Comparison of ENCODE assay signal across 8 cellular contexts in the genomic region with DNA sequence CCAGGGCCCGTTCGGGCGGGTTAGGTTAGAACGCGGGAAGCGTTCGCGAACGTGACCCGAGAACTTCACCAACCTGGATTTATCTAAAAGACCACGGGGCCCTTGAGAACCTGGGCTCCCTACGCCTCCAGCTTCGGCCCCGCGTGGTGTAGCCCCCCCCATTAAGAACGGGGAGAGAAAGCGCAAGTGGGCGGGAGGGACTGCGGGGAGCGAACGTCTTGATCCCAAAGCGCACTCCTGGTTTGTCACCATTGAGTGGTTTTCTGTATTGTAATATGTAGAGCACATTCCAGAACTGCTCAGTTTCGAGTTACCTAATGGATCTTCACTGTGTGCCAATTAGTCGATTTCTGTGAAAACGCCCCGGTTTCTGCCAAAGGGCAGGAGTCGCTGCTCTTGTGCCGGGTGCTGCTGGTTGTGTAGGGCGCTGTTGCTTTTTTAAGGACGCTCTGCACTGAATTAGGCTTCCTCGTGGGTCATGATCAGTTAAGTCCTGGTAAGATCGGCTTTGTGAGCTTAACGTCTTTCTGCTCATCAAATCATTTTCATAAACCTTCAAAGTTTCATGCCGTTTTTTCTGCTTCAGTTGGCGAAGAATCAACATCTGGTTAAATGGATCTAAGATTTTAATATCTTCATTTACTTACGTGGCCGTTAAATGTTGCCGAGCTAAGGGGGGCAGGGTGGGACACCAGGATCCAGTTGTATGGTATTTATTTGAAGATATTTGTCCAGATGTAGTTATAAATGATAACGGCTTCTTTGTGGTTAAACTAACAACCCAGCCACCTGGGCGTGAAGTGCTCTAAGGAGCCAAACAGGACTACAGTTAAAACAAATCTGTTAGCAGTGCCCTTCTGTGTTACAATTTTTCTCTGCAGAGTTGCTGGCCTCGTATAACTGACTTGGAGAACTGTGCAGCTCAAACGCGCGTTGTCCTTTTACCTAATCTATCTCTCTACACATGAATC. TPM values are rescaled to one million over a fixed set of nuclear protein-coding genes. Genes with fewer than 3 reads are reported as not detected.
DNase-seq lines count a peak whose midpoint lies in the region; ATAC-seq, FAIRE-seq and TF ChIP-seq lines count a peak whose summit lies in the region.

No MANE protein-coding gene starts in this region.

- peaks cover 3 to 14% of the 10 kb centered on the region in 2 donors for H3K27me3 Mint-ChIP-seq in CD8-positive, alpha-beta memory T cell
- H3K27me3 Mint-ChIP-seq in activated T-helper 1 cell treated with anti-CD3 and anti-CD28 coated beads, Interleukin-12 subunit alpha, Interleukin-12 subunit beta, Interleukin-2, Interleukin-4 antibody, amounts not matched to agents 30 ng/mL and 10 ng/mL and 1 ng/mL, durations not matched to agents 14 hours and 24 hours and 36 hours (ENCODE audit: insufficient read depth), result peaks cover 13% of the 10 kb centered on the region

- H3K36me3 Mint-ChIP-seq in CD8-positive, alpha-beta memory T cell, result peaks cover 0 to 4% (median 0%) of the 10 kb centered on the region in 3 donors
- H3K36me3 Mint-ChIP-seq in activated T-helper 1 cell treated with anti-CD3 and anti-CD28 coated beads, Interleukin-12 subunit alpha, Interleukin-12 subunit beta, Interleukin-2, Interleukin-4 antibody, amounts not matched to agents 30 ng/mL and 10 ng/mL and 1 ng/mL, durations not matched to agents 14 hours and 24 hours and 36 hours (ENCODE audit: low read depth), result peaks cover 7% of the 10 kb centered on the region

- H3K4me1 ChIP-seq in CD8-positive, alpha-beta memory T cell (ENCODE audit: insufficient read depth, low read length), result peaks cover 4% of the 10 kb centered on the region
- H3K4me1 ChIP-seq in PC-3 (ENCODE audit: insufficient read depth, low read length), result peaks cover 36% of the 10 kb centered on the region
- no peaks in the 10 kb centered on the region for H3K4me1 ChIP-seq in parathyroid adenoma

- H3K79me2 ChIP-seq in PC-3 (ENCODE audit: low read length) (peaks cover 54% of the 10 kb centered on the region), parathyroid adenoma (no peaks in the 10 kb centered on the region)

- no peaks in the 10 kb centered on the region for H3F3A ChIP-seq in PC-3 (ENCODE audit: low read length, unreplicated experiment)

- H3K9me3 Mint-ChIP-seq in CD8-positive, alpha-beta memory T cell, result no peaks in the 10 kb centered on the region
- no peaks in the 10 kb centered on the region for H3K9me3 Mint-ChIP-seq in activated T-helper 1 cell treated with anti-CD3 and anti-CD28 coated beads, Interleukin-12 subunit alpha, Interleukin-12 subunit beta, Interleukin-2, Interleukin-4 antibody, amounts not matched to agents 30 ng/mL and 10 ng/mL and 1 ng/mL, durations not matched to agents 14 hours and 24 hours and 36 hours

- peak; percentile 4 to 59 (median 35) for DNase-seq in CD8-positive, alpha-beta memory T cell
- DNase-seq in HK-2 (ENCODE audit: unreplicated experiment) (peak; percentile 53), PC-3 (peak; percentile 50), frontal cortex (ENCODE audit: low spot score in 2 of 2) (peak; percentile 33), ureter (ENCODE audit: low spot score) (peak; percentile 43)
- DNase-seq in activated T-helper 1 cell treated with anti-CD3 and anti-CD28 coated beads, Interleukin-12 subunit alpha, Interleukin-12 subunit beta, Interleukin-2, Interleukin-4 antibody, amounts not matched to agents 30 ng/mL and 10 ng/mL and 1 ng/mL, durations not matched to agents 14 hours and 24 hours and 36 hours (ENCODE audit: low spot score), result peak; percentile 34

- peak overlapping the region; percentile 81 for H3K4me3 ChIP-seq in CD8-positive, alpha-beta memory T cell (ENCODE audit: low read length)
- H3K4me3 ChIP-seq in PC-3 (ENCODE audit: low read length) (peak overlapping the region; percentile 87), parathyroid adenoma (ENCODE audit: low read depth, low read length) (peak overlapping the region; percentile 67)

- H3K4me1 Mint-ChIP-seq in CD8-positive, alpha-beta memory T cell, result peaks cover 9 to 31% (median 14%) of the 10 kb centered on the region in 3 donors
- H3K4me1 Mint-ChIP-seq in activated T-helper 1 cell treated with anti-CD3 and anti-CD28 coated beads, Interleukin-12 subunit alpha, Interleukin-12 subunit beta, Interleukin-2, Interleukin-4 antibody, amounts not matched to agents 30 ng/mL and 10 ng/mL and 1 ng/mL, durations not matched to agents 14 hours and 24 hours and 36 hours (ENCODE audit: low read depth), result peaks cover 35% of the 10 kb centered on the region

- H3K9me3 ChIP-seq in CD8-positive, alpha-beta memory T cell (ENCODE audit: low read length), result no peaks in the 10 kb centered on the region
- H3K9me3 ChIP-seq in PC-3 (ENCODE audit: low read length), result no peaks in the 10 kb centered on the region
- no peaks in the 10 kb centered on the region for H3K9me3 ChIP-seq in parathyroid adenoma (ENCODE audit: control insufficient read depth, low read length)

- peak overlapping the region; percentile 92 for H3K4me2 ChIP-seq in PC-3 (ENCODE audit: low read length)
- peak overlapping the region; percentile 60 for H3K4me2 ChIP-seq in parathyroid adenoma (ENCODE audit: low read length)

- H3K27ac ChIP-seq in CD8-positive, alpha-beta memory T cell (ENCODE audit: low read depth, low read length), result peak overlapping the region; percentile 55
- H3K27ac ChIP-seq in PC-3 (ENCODE audit: low read length) (peak overlapping the region; percentile 51), parathyroid adenoma (no peak overlapping the region)

- no peaks in the 10 kb centered on the region for H3K9me2 ChIP-seq in PC-3 (replicated peaks; ENCODE audit: low read length)

- no peak for FAIRE-seq in frontal cortex (lab: Jason Lieb, UNC)

- CTCF ChIA-PET in CD8-positive, alpha-beta memory T cell (lab: Charles Lee), result interaction anchor here (0.9 to 4.6 kb wide), 15 partner anchors 9 to 1204 kb away, joined by 3 to 41 read pairs (median 6); a partner anchor contains a TSS
- CTCF ChIA-PET in PC-3 (lab: Charles Lee), result interaction anchor here (0.6 to 2.0 kb wide), 4 partner anchors 63 to 229 kb away, joined by 3 to 17 read pairs (median 6); no protein-coding TSS in a partner anchor

- peak overlapping the region in 7 of 8 donors; percentile 24 to 89 (median 53) for H3K27ac Mint-ChIP-seq in CD8-positive, alpha-beta memory T cell
- peak overlapping the region; percentile 85 for H3K27ac Mint-ChIP-seq in activated T-helper 1 cell treated with anti-CD3 and anti-CD28 coated beads, Interleukin-12 subunit alpha, Interleukin-12 subunit beta, Interleukin-2, Interleukin-4 antibody, amounts not matched to agents 30 ng/mL and 10 ng/mL and 1 ng/mL, durations not matched to agents 14 hours and 24 hours and 36 hours

- TF ChIP-seq CTCF in PC-3 (conservative IDR thresholded peaks at IDR 0.05; ENCODE audit: low read depth, low read length) (no peak), parathyroid adenoma (IDR thresholded peaks at IDR 0.05) (no peak)

- POLR2A ChIA-PET in CD8-positive, alpha-beta memory T cell (lab: Charles Lee), result interaction anchor here (1.0 kb wide), 2 partner anchors 120 to 229 kb away, joined by 3 read pairs; no protein-coding TSS in a partner anchor
- POLR2A ChIA-PET in PC-3 (lab: Charles Lee; ENCODE audit: unreplicated experiment), result interaction anchor here (0.6 to 1.0 kb wide), 4 partner anchors 73 to 308 kb away, joined by 3 to 4 read pairs (median 4); no protein-coding TSS in a partner anchor

- H3K9ac ChIP-seq in PC-3 (ENCODE audit: low read length) (peak overlapping the region; percentile 97), parathyroid adenoma (no peak overlapping the region)

- 0 out of 2 replicates have a peak, but pooled peaks cover 3% of the 10 kb centered on the region for H4K20me1 ChIP-seq in PC-3 (ENCODE audit: low read length)

- H3K4me3 Mint-ChIP-seq in CD8-positive, alpha-beta memory T cell, result peak overlapping the region; percentile 92 to 97 (median 95)
- H3K4me3 Mint-ChIP-seq in activated T-helper 1 cell treated with anti-CD3 and anti-CD28 coated beads, Interleukin-12 subunit alpha, Interleukin-12 subunit beta, Interleukin-2, Interleukin-4 antibody, amounts not matched to agents 30 ng/mL and 10 ng/mL and 1 ng/mL, durations not matched to agents 14 hours and 24 hours and 36 hours, result peak overlapping the region; percentile 91

- peak overlapping the region; percentile 94 for H2AFZ ChIP-seq in PC-3 (ENCODE audit: low read length)
- H2AFZ ChIP-seq in parathyroid adenoma, result peak overlapping the region; percentile 83

- intact Hi-C loops in PC-3 (cut with micrococcal nuclease), result loop anchor here (2.0 to 10.0 kb wide), 4 partner anchors 88 to 407 kb away; a partner anchor contains a TSS
- intact Hi-C loops in activated T-helper 1 cell treated with anti-CD3 and anti-CD28 coated beads, Interleukin-12 subunit alpha, Interleukin-12 subunit beta, Interleukin-2, Interleukin-4 antibody, amounts not matched to agents 30 ng/mL and 10 ng/mL and 1 ng/mL, durations not matched to agents 14 hours and 24 hours and 36 hours (cut with micrococcal nuclease), result loop anchor here (1.0 to 10.0 kb wide), 6 partner anchors 12 to 1200 kb away; a partner anchor contains a TSS

- H3K36me3 ChIP-seq in CD8-positive, alpha-beta memory T cell (ENCODE audit: insufficient read depth, low read length), result no peaks in the 10 kb centered on the region
- H3K36me3 ChIP-seq in PC-3 (ENCODE audit: low read depth, low read length), result peaks cover 4% of the 10 kb centered on the region
- no peaks in the 10 kb centered on the region for H3K36me3 ChIP-seq in parathyroid adenoma (ENCODE audit: control insufficient read depth, insufficient read depth, low read length)

- peak; percentile 28 for ATAC-seq in GM19455 (IDR thresholded peaks at IDR 0.05; ENCODE audit: unreplicated experiment)
- ATAC-seq in PC-3, result peak; percentile 54

- BruUV-seq in PC-3 (replicated peaks; lab: Mats Ljungman, UMichigan), result TSS peak; percentile 36

- H3K27me3 ChIP-seq in CD8-positive, alpha-beta memory T cell (ENCODE audit: insufficient read depth, low read length, poor library complexity, severe bottlenecking), result no peaks in the 10 kb centered on the region
- H3K27me3 ChIP-seq in PC-3 (ENCODE audit: low read length) (no peaks in the 10 kb centered on the region), parathyroid adenoma (ENCODE audit: control insufficient read depth, insufficient read depth, low read length) (no peaks in the 10 kb centered on the region)

RNA-seq across cellular contexts. Expression of a gene that starts 0.8 kb away (rescaled TPM):
- total RNA-seq in CD8-positive, alpha-beta memory T cell, result 10 to 100 TPM; 20.2 to 21.6 TPM
- polyA plus RNA-seq in CD8-positive, alpha-beta memory T cell, result 0.31 TPM
- total RNA-seq in PC-3 (2014; rRNA removed) (7.9 and 8.9 TPM in 2 replicates), frontal cortex (3.7 TPM), ureter (not detected)
- total RNA-seq in activated T-helper 1 cell treated with anti-CD3 and anti-CD28 coated beads, Interleukin-12 subunit alpha, Interleukin-12 subunit beta, Interleukin-2, Interleukin-4 antibody, amounts not matched to agents 30 ng/mL and 10 ng/mL and 1 ng/mL, durations not matched to agents 14 hours and 24 hours and 36 hours, result 12.5 and 13.5 TPM in 2 replicates
